ENCODE assay signal across 11 cellular contexts in genomic region chr11:9691865-9692264, GRCh38. TPM values are rescaled to one million over a fixed set of nuclear protein-coding genes. Genes with fewer than 3 reads are reported as not detected.
DNase-seq lines count a peak whose midpoint lies in the region; ATAC-seq, FAIRE-seq and TF ChIP-seq lines count a peak whose summit lies in the region.
"Had no signal": no experiment of that assay in that cellular context is flagged by ENCODE, and none has a peak within 500 bp of the region (broad histone marks: within the 10 kb centered on the region; RNA-seq: fewer than 3 reads in every experiment).

No MANE protein-coding gene starts in this region.

- H3K4me3 ChIP-seq in DOHH2 (ENCODE audit: low read length): peak overlapping the region; percentile 63
- no peak overlapping the region for H3K4me3 ChIP-seq in bronchial epithelial cell (ENCODE audit: low read depth, low read length)
- no peak overlapping the region for H3K4me3 ChIP-seq in right cardiac atrium (ENCODE audit: low read length)

- H3K9me3 Mint-ChIP-seq in osteocyte (ENCODE audit: unreplicated experiment): no peaks in the 10 kb centered on the region
- H3K9me3 Mint-ChIP-seq: T-helper 1 cell treated with Interleukin-12 subunit alpha and Interleukin-12 subunit beta and Interleukin-4 antibody, amounts not matched to agents 30 μg/mL and 1 μg/mL, for 36 hours had no signal

- H3K27ac Mint-ChIP-seq in osteocyte (ENCODE audit: unreplicated experiment): peak overlapping the region; percentile 20
- H3K27ac Mint-ChIP-seq: T-helper 1 cell treated with Interleukin-12 subunit alpha and Interleukin-12 subunit beta and Interleukin-4 antibody, amounts not matched to agents 30 μg/mL and 1 μg/mL, for 36 hours had no signal

- H3K4me1 ChIP-seq in DOHH2 (ENCODE audit: control insufficient read depth, low read length) (peaks cover 97% of the 10 kb centered on the region), right cardiac atrium (ENCODE audit: control insufficient read depth, insufficient read depth, low read length) (peaks cover 7% of the 10 kb centered on the region)

- peaks cover 19% of the 10 kb centered on the region for H3K36me3 Mint-ChIP-seq in osteocyte (ENCODE audit: unreplicated experiment)

- intact Hi-C loops in right cardiac atrium (cut with DNase I): no loop called here

- peaks cover 77% of the 10 kb centered on the region for H3F3A ChIP-seq in DOHH2 (ENCODE audit: control insufficient read depth, insufficient read depth)

- H3K9me3 ChIP-seq in DOHH2 (ENCODE audit: control insufficient read depth, insufficient read depth, low read length) (no peaks in the 10 kb centered on the region), right cardiac atrium (ENCODE audit: control insufficient read depth, low read length) (no peaks in the 10 kb centered on the region)

- H3K9me2 ChIP-seq in DOHH2 (replicated peaks; ENCODE audit: control insufficient read depth, low read length): no peaks in the 10 kb centered on the region

- H3K4me2 ChIP-seq in DOHH2 (ENCODE audit: low read length): peak overlapping the region; percentile 78

- ATAC-seq in HG02973 (IDR thresholded peaks at IDR 0.05; ENCODE audit: unreplicated experiment) (no peak), HG03039 (IDR thresholded peaks at IDR 0.05; ENCODE audit: unreplicated experiment) (no peak), right cardiac atrium (no peak)

- no peaks in the 10 kb centered on the region for H4K20me1 ChIP-seq in DOHH2 (ENCODE audit: control insufficient read depth, insufficient read depth, low read depth, low read length)

- H3K36me3 ChIP-seq in DOHH2 (ENCODE audit: control insufficient read depth, low read length) (peaks cover 72% of the 10 kb centered on the region), bronchial epithelial cell (ENCODE audit: control insufficient read depth, insufficient read depth, low read length) (no peaks in the 10 kb centered on the region)

- no peaks in the 10 kb centered on the region for H3K27me3 ChIP-seq in DOHH2 (ENCODE audit: control insufficient read depth, low read length)
- no peaks in the 10 kb centered on the region for H3K27me3 ChIP-seq in bronchial epithelial cell (ENCODE audit: control insufficient read depth, insufficient read depth, low read length)
- no peaks in the 10 kb centered on the region for H3K27me3 ChIP-seq in right cardiac atrium (ENCODE audit: control insufficient read depth, insufficient read depth)

- H3K4me1 Mint-ChIP-seq in osteocyte (ENCODE audit: unreplicated experiment): peaks cover 15% of the 10 kb centered on the region

- FAIRE-seq in bronchial epithelial cell (lab: Jason Lieb, UNC): no peak

- no peak overlapping the region for H3K4me3 Mint-ChIP-seq in osteocyte (ENCODE audit: unreplicated experiment)
- H3K4me3 Mint-ChIP-seq: T-helper 1 cell treated with Interleukin-12 subunit alpha and Interleukin-12 subunit beta and Interleukin-4 antibody, amounts not matched to agents 30 μg/mL and 1 μg/mL, for 36 hours had no signal

- DNase-seq in NAMALWA (ENCODE audit: low spot score) (peak; percentile 53), bronchial epithelial cell (ENCODE audit: low read depth) (peak; percentile 90), osteocyte (ENCODE audit: extremely low spot score, unreplicated experiment) (no peak), right cardiac atrium (no peak), HuH-7 (ENCODE audit: low spot score) (no peak)
- DNase-seq: DMS79, NCI-H1105 treated with DMSO at 0.1 percent for 48 hours had no signal

- peaks cover 95% of the 10 kb centered on the region for H3K79me2 ChIP-seq in DOHH2 (ENCODE audit: control insufficient read depth, low read length)

- H3K27ac ChIP-seq in DOHH2 (ENCODE audit: low read depth, low read length) (peak overlapping the region; percentile 97), right cardiac atrium (ENCODE audit: low read length) (no peak overlapping the region)

- TF ChIP-seq CTCF in DOHH2 (IDR thresholded peaks at IDR 0.05; ENCODE audit: low read depth, low read length, poor library complexity, severe bottlenecking) (no peak), bronchial epithelial cell (IDR thresholded peaks at IDR 0.05; ENCODE audit: insufficient read depth, low read length, severe bottlenecking) (no peak), osteocyte (IDR thresholded peaks at IDR 0.05) (no peak)

- H3K27me3 Mint-ChIP-seq in osteocyte (ENCODE audit: unreplicated experiment): no peaks in the 10 kb centered on the region

RNA-seq across cellular contexts. Expression of gene SWAP70, which starts 28.0 kb away (rescaled TPM):
- total RNA-seq in bronchial epithelial cell (26.3 and 27.1 TPM in 2 replicates), osteocyte (37.4 and 39.7 TPM in 2 replicates), right cardiac atrium (10 to 100 TPM; 19.0 to 30.1 (median 23.1) TPM)
- polyA plus RNA-seq in right cardiac atrium: 10.4 TPM

Comparison
In these comparisons a context has a peak if more than half of its experiments do, and no peak if none do; other contexts are left out.
1. DNase-seq: peak in NAMALWA (single experiment) and bronchial epithelial cell (single experiment); none in osteocyte (single experiment), right cardiac atrium (0 of 3) and HuH-7 (single experiment).